26 cellular contexts compared by ENCODE assay signal in genomic region chr4:151824647-151825046, GRCh38.
DNase-seq lines count a peak whose midpoint lies in the region; ATAC-seq, FAIRE-seq and TF ChIP-seq lines count a peak whose summit lies in the region.
"Had no signal": no experiment of that assay in that cellular context is flagged by ENCODE, and none has a peak within 500 bp of the region (broad histone marks: within the 10 kb centered on the region; RNA-seq: fewer than 3 reads in every experiment).

No MANE protein-coding gene starts in this region.

- H3K36me3 ChIP-seq in HepG2 (replicated peaks in 1 of 2; ENCODE audit: control insufficient read depth in 1 of 2, insufficient read depth in 2 of 2, low read length in 2 of 2) (no peaks in the 10 kb centered on the region), right lobe of liver (no peaks in the 10 kb centered on the region), small intestine (ENCODE audit: control insufficient read depth in 2 of 2, insufficient read depth in 2 of 2, low read length in 2 of 2) (no peaks in the 10 kb centered on the region)
- H3K36me3 ChIP-seq: BLaER1 had no signal

- no peaks in the 10 kb centered on the region for H4K20me1 ChIP-seq in HepG2 (ENCODE audit: insufficient read depth, low read length)
- H4K20me1 ChIP-seq: BLaER1 had no signal

- POLR2A ChIA-PET in HepG2 (lab: Yijun Ruan, JAX), result no interaction called here

- no TSS peak for BruUV-seq in HepG2 (replicated peaks; lab: Mats Ljungman, UMichigan)

- DNase-seq in HepG2 (ENCODE audit: low spot score) (peak; percentile 23), right lobe of liver (no peak), SW480 (ENCODE audit: low spot score) (peak; percentile 43), left kidney (ENCODE audit: low read depth, low spot score) (peak; percentile 64), small intestine (peak; percentile 13)
- DNase-seq in T-helper 2 cell treated with Interferon-gamma antibody and Interleukin-4, amounts not matched to agents 5 μg/mL and 100 μg/mL, for 36 hours (ENCODE audit: low spot score), result no peak
- DNase-seq: CD4-positive, CD25-positive, alpha-beta regulatory T cell; DMS79 treated with DMSO at 0.1 percent for 48 hours; GF-D8; Kasumi-1; NCI-H1092 treated with DMSO at 0.1 percent for 48 hours; NCI-H146; NCI-H1930; NCI-H2107; NCI-H524; NCI-H774; SHP77 had no signal

- no peak for FAIRE-seq in HepG2 (lab: Jason Lieb, UNC)
- FAIRE-seq in small intestine (lab: Jason Lieb, UNC), result no peak
- FAIRE-seq: GM12891, GM19239, K562 had no signal

- 24% methylated on average over 4 of the region's 4 CpGs for WGBS in HepG2 (ENCODE audit: low lambda C conversion rate)
- WGBS in right lobe of liver (ENCODE audit: insufficient coverage, low coverage, low lambda C conversion rate, missing lambda C conversion rate), result 58% methylated on average over 4 of the region's 4 CpGs
- 35 to 69% (median 45%) methylated on average over 4 of the region's 4 CpGs for WGBS in small intestine, 3 donors

- H3K9me3 ChIP-seq in HepG2 (ENCODE audit: low read length) (no peaks in the 10 kb centered on the region), right lobe of liver (no peaks in the 10 kb centered on the region), small intestine (ENCODE audit: control insufficient read depth, low read depth) (no peaks in the 10 kb centered on the region)

- no peaks in the 10 kb centered on the region for H3K79me2 ChIP-seq in HepG2 (ENCODE audit: insufficient read depth, low read length)

- H3K4me3 Mint-ChIP-seq in T-helper 2 cell treated with Interferon-gamma antibody and Interleukin-4, amounts not matched to agents 5 μg/mL and 100 μg/mL, for 36 hours, result no peak overlapping the region
- H3K4me3 Mint-ChIP-seq: CD4-positive, CD25-positive, alpha-beta regulatory T cell had no signal

- peaks cover 16% of the 10 kb centered on the region for H3K27me3 Mint-ChIP-seq in T-helper 2 cell treated with Interferon-gamma antibody and Interleukin-4, amounts not matched to agents 5 μg/mL and 100 μg/mL, for 36 hours (ENCODE audit: low read depth)

- H3K4me2 ChIP-seq in HepG2 (ENCODE audit: low read depth, low read length), result no peak overlapping the region
- H3K4me2 ChIP-seq: BLaER1 had no signal

- no peak overlapping the region for H3K9ac ChIP-seq in HepG2 (ENCODE audit: insufficient read depth, low read depth, low read length)
- H3K9ac ChIP-seq: BLaER1 had no signal

- no peak overlapping the region for H3K27ac Mint-ChIP-seq in T-helper 2 cell treated with Interferon-gamma antibody and Interleukin-4, amounts not matched to agents 5 μg/mL and 100 μg/mL, for 36 hours
- H3K27ac Mint-ChIP-seq: CD4-positive, CD25-positive, alpha-beta regulatory T cell had no signal

- no peaks in the 10 kb centered on the region for H3K4me1 Mint-ChIP-seq in T-helper 2 cell treated with Interferon-gamma antibody and Interleukin-4, amounts not matched to agents 5 μg/mL and 100 μg/mL, for 36 hours (ENCODE audit: low read depth)
- H3K4me1 Mint-ChIP-seq: CD4-positive, CD25-positive, alpha-beta regulatory T cell had no signal

- in situ Hi-C loops in HepG2 (cut with HindIII; ENCODE audit: extremely low pct_ligation_motif_present, low pct_unique_long_range_greater_than_20kb), result no loop called here

- peaks cover 8% of the 10 kb centered on the region; the same call in 1 of the 2 replicates for H3K4me1 ChIP-seq in HepG2 (ENCODE audit: insufficient read depth, low read length)
- H3K4me1 ChIP-seq in right lobe of liver, result no peaks in the 10 kb centered on the region
- H3K4me1 ChIP-seq in small intestine (ENCODE audit: control insufficient read depth in 2 of 2, insufficient read depth in 1 of 2, low read depth in 1 of 2, low read length in 1 of 2), result no peaks in the 10 kb centered on the region
- H3K4me1 ChIP-seq: BLaER1 had no signal

- H3K27ac ChIP-seq in HepG2 (ENCODE audit: extremely low read length, insufficient read depth, low read length) (no peak overlapping the region), right lobe of liver (no peak overlapping the region), small intestine (ENCODE audit: low read depth in 1 of 2, low read length in 1 of 2) (no peak overlapping the region)
- H3K27ac ChIP-seq: BLaER1, HL-60, RWPE1 had no signal

- TF ChIP-seq RAD21 in HepG2 (CRISPR knock-in tag; IDR thresholded peaks at IDR 0.05), result no peak

- CTCF ChIA-PET in HepG2 (lab: Yijun Ruan, JAX; ENCODE audit: low intra/inter-chr PET ratio, low total read pairs), result no interaction called here

- H3K27me3 ChIP-seq in HepG2 (ENCODE audit: control insufficient read depth in 1 of 2, insufficient read depth in 2 of 2, low read length in 2 of 2) (no peaks in the 10 kb centered on the region; a peak in 1 of 5 replicates), right lobe of liver (no peaks in the 10 kb centered on the region), small intestine (ENCODE audit: control insufficient read depth in 2 of 2, insufficient read depth in 2 of 2, low read length in 2 of 2) (no peaks in the 10 kb centered on the region)
- H3K27me3 ChIP-seq: BLaER1 had no signal

- no peak for TF ChIP-seq EP300 in HepG2 (IDR thresholded peaks at IDR 0.05; ENCODE audit: low read depth in 2 of 2, low read length in 2 of 2)
- no peak for TF ChIP-seq EP300 in HepG2 (CRISPR knock-in tag; IDR thresholded peaks at IDR 0.05; ENCODE audit: borderline replicate concordance)

- TF ChIP-seq POLR2A in HepG2 (IDR thresholded peaks at IDR 0.05; ENCODE audit: insufficient read depth in 1 of 2, low read depth in 2 of 2, low read length in 2 of 2) (no peak), right lobe of liver (IDR thresholded peaks at IDR 0.05) (no peak)

- H3K9me3 Mint-ChIP-seq in T-helper 2 cell treated with Interferon-gamma antibody and Interleukin-4, amounts not matched to agents 5 μg/mL and 100 μg/mL, for 36 hours, result no peaks in the 10 kb centered on the region

- TF ChIP-seq CTCF in HepG2 (CRISPR knock-in tag; IDR thresholded peaks at IDR 0.05) (no peak), right lobe of liver (IDR thresholded peaks at IDR 0.05) (no peak)

- H3K36me3 Mint-ChIP-seq in T-helper 2 cell treated with Interferon-gamma antibody and Interleukin-4, amounts not matched to agents 5 μg/mL and 100 μg/mL, for 36 hours (ENCODE audit: low read depth), result no peaks in the 10 kb centered on the region
- H3K36me3 Mint-ChIP-seq: CD4-positive, CD25-positive, alpha-beta regulatory T cell had no signal

- H3K4me3 ChIP-seq in HepG2 (replicated peaks in 1 of 3; ENCODE audit: insufficient read depth in 1 of 3, low read depth in 2 of 3, low read length in 3 of 3) (no peak overlapping the region), right lobe of liver (no peak overlapping the region), small intestine (ENCODE audit: low read depth in 1 of 2, low read length in 2 of 2) (no peak overlapping the region)
- H3K4me3 ChIP-seq: BLaER1, K562 had no signal

- ATAC-seq in HepG2 (peak; percentile 76), right lobe of liver (no peak), GM19324 (IDR thresholded peaks at IDR 0.05; ENCODE audit: low FRiP score, unreplicated experiment) (no peak), HG03045 (IDR thresholded peaks at IDR 0.05; ENCODE audit: unreplicated experiment) (no peak)
- ATAC-seq: HCT116, K562 had no signal

- intact Hi-C loops in HepG2 (cut with micrococcal nuclease; ENCODE audit: unreplicated experiment), result no loop called here
- intact Hi-C loops in right lobe of liver (cut with DNase I), result no loop called here

- no peak overlapping the region for H2AFZ ChIP-seq in HepG2 (ENCODE audit: low read length)

TF ChIP-seq in HepG2, 621 proteins besides CTCF, POLR2A, EP300 and RAD21:
- TF ChIP-seq HNF1A (IDR thresholded peaks at IDR 0.05; ENCODE audit: low read depth), result peak; percentile 39; the same call in 1 of the 2 replicates
- no peak for TF ChIP-seq HNF1A (CRISPR knock-in tag; IDR thresholded peaks at IDR 0.05; ENCODE audit: borderline replicate concordance)
- TF ChIP-seq EHMT2 (IDR thresholded peaks at IDR 0.05; ENCODE audit: borderline replicate concordance, low read depth, low read length), result no peak
- no peak for TF ChIP-seq SPEN (CRISPR knock-in tag; IDR thresholded peaks at IDR 0.05; ENCODE audit: low read depth)
- TF ChIP-seq WIZ (CRISPR knock-in tag; IDR thresholded peaks at IDR 0.05), result no peak
- no peak for TF ChIP-seq RCOR2 (CRISPR knock-in tag; IDR thresholded peaks at IDR 0.05)
- no peak for TF ChIP-seq ZFAT (CRISPR knock-in tag; conservative IDR thresholded peaks at IDR 0.05)

Comparison
In these comparisons a context has a peak if more than half of its experiments do, and no peak if none do; other contexts are left out.
1. DNase-seq: peak in HepG2 (single experiment), SW480 (single experiment), left kidney (single experiment) and small intestine (single experiment); none in right lobe of liver (0 of 3) and T-helper 2 cell treated with Interferon-gamma antibody and Interleukin-4, amounts not matched to agents 5 μg/mL and 100 μg/mL, for 36 hours (single experiment).